In genomic region chr1:58363639-58364038, GRCh38 we compare ENCODE assay signal across 1 cellular context.
TF ChIP-seq lines count a peak whose summit lies in the region.

No MANE protein-coding gene starts in this region.

TF ChIP-seq in WTC11, 78 proteins besides CTCF, POLR2A, EP300 and RAD21 (continued from another document):
- TF ChIP-seq ZBTB43 (CRISPR knock-in tag; IDR thresholded peaks at IDR 0.05) = no peak
- no peak for TF ChIP-seq ATF6 (CRISPR knock-in tag; IDR thresholded peaks at IDR 0.05)
- no peak for TF ChIP-seq ESRRA (CRISPR knock-in tag; IDR thresholded peaks at IDR 0.05; ENCODE audit: borderline replicate concordance)
